Comparison of ENCODE assay signal across 24 cellular contexts in the genomic region with DNA sequence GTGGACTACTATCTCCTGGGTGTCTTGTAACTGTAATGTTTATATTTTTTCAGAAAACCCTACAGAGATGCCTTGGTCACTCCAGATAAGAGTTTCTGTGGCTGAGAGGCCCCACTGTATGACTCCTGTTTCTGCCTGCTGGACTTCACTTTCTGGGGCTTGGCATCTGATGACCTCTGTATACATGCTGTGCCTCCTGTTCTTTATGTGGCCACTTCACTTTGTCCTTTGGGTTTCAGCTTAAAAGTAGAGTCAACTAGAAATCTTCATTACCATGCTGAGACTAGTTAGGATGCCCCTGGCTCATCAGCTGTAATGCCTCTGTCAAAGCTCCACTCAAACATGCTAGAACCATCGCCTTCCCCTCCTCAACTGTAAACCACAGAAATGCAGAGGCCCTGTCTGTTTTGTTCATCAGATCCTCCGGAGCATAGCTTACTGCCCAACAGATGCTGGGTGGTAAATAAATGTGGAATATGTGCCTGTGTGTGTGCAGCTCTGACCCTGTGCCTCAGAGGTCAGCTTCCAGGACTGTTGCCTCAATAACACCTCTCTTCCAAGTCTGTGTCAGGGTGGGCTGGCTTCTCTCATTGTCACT. TPM values are rescaled to one million over a fixed set of nuclear protein-coding genes. Genes with fewer than 3 reads are reported as not detected.
DNase-seq lines count a peak whose midpoint lies in the region; ATAC-seq and TF ChIP-seq lines count a peak whose summit lies in the region.
"Had no signal": no experiment of that assay in that cellular context is flagged by ENCODE, and none has a peak within 500 bp of the region (broad histone marks: within the 10 kb centered on the region; RNA-seq: fewer than 3 reads in every experiment).

No MANE protein-coding gene starts in this region.

- no peaks in the 10 kb centered on the region for H3K4me1 ChIP-seq in tibial artery

- intact Hi-C loops in natural killer cell (cut with micrococcal nuclease): no loop called here
- intact Hi-C loops in tibial artery (cut with DNase I; ENCODE audit: low total_unique reads): no loop called here

- H3K36me3 Mint-ChIP-seq in natural killer cell: no peaks in the 10 kb centered on the region
- no peaks in the 10 kb centered on the region for H3K36me3 Mint-ChIP-seq in natural killer cell treated with Interleukin-12 subunit alpha and Interleukin-12 subunit beta and Interleukin-15 and Interleukin-18, amount 100 ng/mL, for 72 hours
- H3K36me3 Mint-ChIP-seq in effector memory CD8-positive, alpha-beta T cell (ENCODE audit: insufficient read depth): no peaks in the 10 kb centered on the region

- H3K27ac ChIP-seq in tibial artery: no peak overlapping the region
- H3K27ac ChIP-seq: neutrophil, transverse colon had no signal

- no peak for TF ChIP-seq CTCF in natural killer cell (IDR thresholded peaks at IDR 0.05)
- TF ChIP-seq CTCF in tibial artery (IDR thresholded peaks at IDR 0.05): no peak

- ATAC-seq in natural killer cell: no peak
- no peak for ATAC-seq in natural killer cell treated with Interleukin-12 subunit alpha and Interleukin-12 subunit beta and Interleukin-15 and Interleukin-18, amount 100 ng/mL, for 72 hours
- ATAC-seq in effector memory CD8-positive, alpha-beta T cell (replicated peaks): no peak
- ATAC-seq: activated CD8-positive, alpha-beta T cell treated with anti-CD3 and anti-CD28 coated beads for 36 hours; GM23338; left lobe of liver; SK-N-SH treated with all-trans-retinoic acid at 6 μM for 48 hours had no signal

- H3K4me3 Mint-ChIP-seq in natural killer cell: no peak overlapping the region
- H3K4me3 Mint-ChIP-seq in natural killer cell treated with Interleukin-12 subunit alpha and Interleukin-12 subunit beta and Interleukin-15 and Interleukin-18, amount 100 ng/mL, for 72 hours: no peak overlapping the region
- H3K4me3 Mint-ChIP-seq in effector memory CD8-positive, alpha-beta T cell: no peak overlapping the region
- H3K4me3 Mint-ChIP-seq: activated B cell treated with CpG ODN at 0.5 μM for 24 hours; activated CD8-positive, alpha-beta T cell treated with anti-CD3 and anti-CD28 coated beads for 36 hours; dendritic cell treated with granulocyte-macrophage colony-stimulating factor and Interleukin-4, amounts not matched to agents 40 ng/mL and 50 ng/mL, for 4 days; GM23338 had no signal

- peaks cover 43 to 52% of the 10 kb centered on the region in 2 donors for H3K4me1 Mint-ChIP-seq in natural killer cell
- peaks cover 34 to 44% of the 10 kb centered on the region in 2 donors for H3K4me1 Mint-ChIP-seq in natural killer cell treated with Interleukin-12 subunit alpha and Interleukin-12 subunit beta and Interleukin-15 and Interleukin-18, amount 100 ng/mL, for 72 hours (ENCODE audit: low read depth in 2 of 2)
- peaks cover 32 to 33% of the 10 kb centered on the region in 2 donors for H3K4me1 Mint-ChIP-seq in effector memory CD8-positive, alpha-beta T cell (ENCODE audit: low read depth in 2 of 2)

- peaks cover 8 to 42% (median 22%) of the 10 kb centered on the region in 3 donors for H3K36me3 ChIP-seq in tibial artery
- H3K36me3 ChIP-seq: neutrophil, transverse colon had no signal

- no peaks in the 10 kb centered on the region for H3K9me3 ChIP-seq in tibial artery
- H3K9me3 ChIP-seq: neutrophil, transverse colon had no signal

- H3K9me3 Mint-ChIP-seq in natural killer cell: no peaks in the 10 kb centered on the region
- no peaks in the 10 kb centered on the region for H3K9me3 Mint-ChIP-seq in natural killer cell treated with Interleukin-12 subunit alpha and Interleukin-12 subunit beta and Interleukin-15 and Interleukin-18, amount 100 ng/mL, for 72 hours
- H3K9me3 Mint-ChIP-seq in effector memory CD8-positive, alpha-beta T cell: no peaks in the 10 kb centered on the region
- H3K9me3 Mint-ChIP-seq: activated B cell treated with CpG ODN at 0.5 μM for 24 hours; activated CD8-positive, alpha-beta T cell treated with anti-CD3 and anti-CD28 coated beads for 36 hours; dendritic cell treated with granulocyte-macrophage colony-stimulating factor and Interleukin-4, amounts not matched to agents 40 ng/mL and 50 ng/mL, for 4 days; GM23338 had no signal

- no peaks in the 10 kb centered on the region for H3K27me3 ChIP-seq in tibial artery
- H3K27me3 ChIP-seq: neutrophil, transverse colon had no signal

- no peaks in the 10 kb centered on the region for H3K27me3 Mint-ChIP-seq in natural killer cell (ENCODE audit: low read depth in 2 of 2)
- H3K27me3 Mint-ChIP-seq in natural killer cell treated with Interleukin-12 subunit alpha and Interleukin-12 subunit beta and Interleukin-15 and Interleukin-18, amount 100 ng/mL, for 72 hours: no peaks in the 10 kb centered on the region
- H3K27me3 Mint-ChIP-seq in effector memory CD8-positive, alpha-beta T cell: no peaks in the 10 kb centered on the region
- H3K27me3 Mint-ChIP-seq: activated B cell treated with CpG ODN at 0.5 μM for 24 hours; activated CD8-positive, alpha-beta T cell treated with anti-CD3 and anti-CD28 coated beads for 36 hours; dendritic cell treated with granulocyte-macrophage colony-stimulating factor and Interleukin-4, amounts not matched to agents 40 ng/mL and 50 ng/mL, for 4 days had no signal

- DNase-seq in natural killer cell: no peak
- no peak for DNase-seq in natural killer cell treated with Interleukin-12 subunit alpha and Interleukin-12 subunit beta and Interleukin-15 and Interleukin-18, amount 100 ng/mL, for 72 hours (ENCODE audit: low spot score)
- DNase-seq in effector memory CD8-positive, alpha-beta T cell: no peak
- DNase-seq in myocyte (ENCODE audit: low read depth): peak; percentile 75
- DNase-seq in NCI-H510A (lab: John Stamatoyannopoulos, UW): no peak
- no peak for DNase-seq in tibial artery
- DNase-seq in stimulated activated CD4-positive, alpha-beta T cell treated with anti-CD3 and anti-CD28 coated beads, Interleukin-4, amount 100 ng/mL, for 1 hour: no peak
- no peak for DNase-seq in activated gamma-delta T cell (lab: John Stamatoyannopoulos, UW)
- DNase-seq: activated B cell treated with CpG ODN at 0.5 μM for 24 hours; activated CD8-positive, alpha-beta T cell treated with anti-CD3 and anti-CD28 coated beads for 36 hours; activated naive CD4-positive, alpha-beta T cell; activated T-cell treated with anti-CD3 and anti-CD28 coated beads, Interleukin-2, amount 50 U/mL, for 1 hour; amygdala; C1 segment of cervical spinal cord; NCI-H1105 treated with DMSO at 0.1 percent for 48 hours; NCI-H510A treated with DMSO at 0.1 percent for 48 hours; small intestine; stimulated activated naive CD4-positive, alpha-beta T cell treated with Interleukin-2 at 50 U/mL for 16 hours; transverse colon had no signal

- no peak overlapping the region for H3K4me3 ChIP-seq in tibial artery
- H3K4me3 ChIP-seq: GM23338, transverse colon had no signal

- H3K27ac Mint-ChIP-seq in natural killer cell: peak overlapping the region; percentile 24 to 69
- no peak overlapping the region for H3K27ac Mint-ChIP-seq in natural killer cell treated with Interleukin-12 subunit alpha and Interleukin-12 subunit beta and Interleukin-15 and Interleukin-18, amount 100 ng/mL, for 72 hours
- peak overlapping the region; percentile 11 to 36 for H3K27ac Mint-ChIP-seq in effector memory CD8-positive, alpha-beta T cell
- H3K27ac Mint-ChIP-seq: activated B cell treated with CpG ODN at 0.5 μM for 24 hours; activated CD8-positive, alpha-beta T cell treated with anti-CD3 and anti-CD28 coated beads for 36 hours; dendritic cell treated with granulocyte-macrophage colony-stimulating factor and Interleukin-4, amounts not matched to agents 40 ng/mL and 50 ng/mL, for 4 days; GM23338 had no signal

RNA-seq across cellular contexts. Expression of a gene that starts 25.4 kb away (rescaled TPM):
- total RNA-seq in natural killer cell (10 to 100 TPM; 36.0 to 47.3 (median 46.9) TPM), myocyte (55.8 and 58.1 TPM in 2 replicates)
- 10 to 100 TPM; 41.0 to 45.5 TPM for total RNA-seq in natural killer cell treated with Interleukin-12 subunit alpha and Interleukin-12 subunit beta and Interleukin-15 and Interleukin-18, amount 100 ng/mL, for 72 hours
- polyA plus RNA-seq in myocyte (2012): 39.0 TPM

RNA-seq across cellular contexts. Expression of a gene that starts 25.8 kb away (rescaled TPM):
- total RNA-seq in natural killer cell (10 to 100 TPM; 37.6 to 42.4 (median 39.1) TPM), myocyte (18.3 and 21.1 TPM in 2 replicates)
- 10 to 100 TPM; 12.9 to 16.2 TPM for total RNA-seq in natural killer cell treated with Interleukin-12 subunit alpha and Interleukin-12 subunit beta and Interleukin-15 and Interleukin-18, amount 100 ng/mL, for 72 hours
- polyA plus RNA-seq in myocyte (2012): 55.5 TPM

Comparison
In these comparisons a context has a peak if more than half of its experiments do, and no peak if none do; other contexts are left out.
1. H3K27ac Mint-ChIP-seq: peak in natural killer cell (2 of 2) and effector memory CD8-positive, alpha-beta T cell (2 of 2); none in natural killer cell treated with Interleukin-12 subunit alpha and Interleukin-12 subunit beta and Interleukin-15 and Interleukin-18, amount 100 ng/mL, for 72 hours (0 of 2).